Comparison of ENCODE assay signal across 15 cellular contexts in the genomic region with DNA sequence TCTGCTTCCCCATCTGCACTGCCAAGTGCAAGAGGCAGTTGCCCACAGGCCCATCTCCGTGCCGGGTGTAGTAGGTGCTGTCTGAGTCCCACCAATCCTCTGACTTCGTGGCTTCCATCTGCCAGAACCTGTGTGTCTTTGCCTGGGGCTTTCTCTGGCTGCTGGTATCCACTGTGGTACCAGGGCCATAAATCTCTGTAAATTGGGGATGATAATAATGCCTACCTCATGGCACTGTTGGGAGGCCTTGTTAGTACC. TPM values are rescaled to one million over a fixed set of nuclear protein-coding genes. Genes with fewer than 3 reads are reported as not detected.
A peak's percentile ranks its signal among the peaks of the same experiment; 100 is the strongest.
DNase-seq lines count a peak whose midpoint lies in the region; ATAC-seq, FAIRE-seq and TF ChIP-seq lines count a peak whose summit lies in the region.
"Had no signal": no experiment of that assay in that cellular context is flagged by ENCODE, and none has a peak within 500 bp of the region (broad histone marks: within the 10 kb centered on the region; RNA-seq: fewer than 3 reads in every experiment).

No MANE protein-coding gene starts in this region.

- in situ Hi-C loops in HepG2 (cut with HindIII; ENCODE audit: extremely low pct_ligation_motif_present, low pct_unique_long_range_greater_than_20kb), result no loop called here

- H3K9ac ChIP-seq in HepG2 (ENCODE audit: insufficient read depth, low read depth, low read length), result peak overlapping the region; percentile 42; the same call in 1 of the 2 replicates

- intact Hi-C loops in HepG2 (cut with micrococcal nuclease; ENCODE audit: unreplicated experiment), result no loop called here
- intact Hi-C loops in right lobe of liver (cut with DNase I), result no loop called here

- no peaks in the 10 kb centered on the region for H4K20me1 ChIP-seq in HepG2 (ENCODE audit: insufficient read depth, low read length)

- peak overlapping the region; percentile 87 for H3K27ac Mint-ChIP-seq in activated naive CD8-positive, alpha-beta T cell treated with anti-CD3 and anti-CD28 coated beads for 36 hours
- H3K27ac Mint-ChIP-seq in stimulated activated naive CD8-positive, alpha-beta T cell treated with anti-CD3 and anti-CD28 coated beads, Interleukin-15, amount 100 ng/mL, for 72 hours, result peak overlapping the region; percentile 92 to 98
- H3K27ac Mint-ChIP-seq: stimulated activated memory B cell treated with anti-CD40 and anti-IgM and Interleukin-4, amounts not matched to agents 10 μg/mL and 1 μg/mL and 100 μg/mL, for 72 hours had no signal

- H3K36me3 ChIP-seq in HepG2 (replicated peaks in 1 of 2; ENCODE audit: control insufficient read depth in 1 of 2, insufficient read depth in 2 of 2, low read length in 2 of 2) (no peaks in the 10 kb centered on the region), right lobe of liver (no peaks in the 10 kb centered on the region)
- H3K36me3 ChIP-seq: ovary, tibial nerve had no signal

- DNase-seq in HepG2 (ENCODE audit: low spot score) (no peak), right lobe of liver (no peak), M059J (ENCODE audit: low read depth) (peak; percentile 33), dermis blood vessel endothelial cell (no peak), NCI-H345 (lab: John Stamatoyannopoulos, UW) (no peak)
- DNase-seq in activated naive CD8-positive, alpha-beta T cell treated with anti-CD3 and anti-CD28 coated beads for 36 hours, result no peak
- no peak for DNase-seq in stimulated activated naive CD8-positive, alpha-beta T cell treated with anti-CD3 and anti-CD28 coated beads, Interleukin-15, amount 100 ng/mL, for 72 hours
- DNase-seq: kidney had no signal

- H3K27ac ChIP-seq in HepG2 (ENCODE audit: extremely low read length, insufficient read depth, low read length) (no peak overlapping the region), right lobe of liver (no peak overlapping the region)
- H3K27ac ChIP-seq: ovary, tibial nerve had no signal

- H3K4me3 Mint-ChIP-seq in activated naive CD8-positive, alpha-beta T cell treated with anti-CD3 and anti-CD28 coated beads for 36 hours, result no peak overlapping the region
- peak overlapping the region in 1 of 2 donors; percentile 56 for H3K4me3 Mint-ChIP-seq in stimulated activated naive CD8-positive, alpha-beta T cell treated with anti-CD3 and anti-CD28 coated beads, Interleukin-15, amount 100 ng/mL, for 72 hours
- H3K4me3 Mint-ChIP-seq: stimulated activated memory B cell treated with anti-CD40 and anti-IgM and Interleukin-4, amounts not matched to agents 10 μg/mL and 1 μg/mL and 100 μg/mL, for 72 hours had no signal

- H3K4me3 ChIP-seq in HepG2 (replicated peaks in 1 of 3; ENCODE audit: insufficient read depth in 1 of 3, low read depth in 2 of 3, low read length in 3 of 3), result peak overlapping the region in 1 of 3 experiments; percentile 63; a peak in 1 of 6 replicates
- no peak overlapping the region for H3K4me3 ChIP-seq in right lobe of liver
- H3K4me3 ChIP-seq: ovary, tibial nerve had no signal

- no peak overlapping the region for H2AFZ ChIP-seq in HepG2 (ENCODE audit: low read length)

- H3K27me3 Mint-ChIP-seq in activated naive CD8-positive, alpha-beta T cell treated with anti-CD3 and anti-CD28 coated beads for 36 hours, result peaks cover 4% of the 10 kb centered on the region
- peaks cover 8% of the 10 kb centered on the region for H3K27me3 Mint-ChIP-seq in stimulated activated naive CD8-positive, alpha-beta T cell treated with anti-CD3 and anti-CD28 coated beads, Interleukin-15, amount 100 ng/mL, for 72 hours

- H3K4me2 ChIP-seq in HepG2 (ENCODE audit: low read depth, low read length), result peak overlapping the region; percentile 93; the same call in 1 of the 2 replicates

- CTCF ChIA-PET in HepG2 (lab: Yijun Ruan, JAX; ENCODE audit: low intra/inter-chr PET ratio, low total read pairs), result interaction anchor here (1.1 to 2.3 kb wide), 4 partner anchors 26 to 483 kb away, joined by 3 to 42 read pairs (median 8); no protein-coding TSS in a partner anchor

- no peak for TF ChIP-seq RAD21 in HepG2 (CRISPR knock-in tag; IDR thresholded peaks at IDR 0.05)

- peak; percentile 7; the same call in 1 of the 3 replicates for ATAC-seq in HepG2
- ATAC-seq in right lobe of liver, result no peak
- no peak for ATAC-seq in stimulated activated naive CD8-positive, alpha-beta T cell treated with anti-CD3 and anti-CD28 coated beads, Interleukin-15, amount 100 ng/mL, for 72 hours
- no peak for ATAC-seq in HG03159 (IDR thresholded peaks at IDR 0.05; ENCODE audit: unreplicated experiment)

- FAIRE-seq in HepG2 (lab: Jason Lieb, UNC), result no peak
- FAIRE-seq: frontal cortex, kidney, TTC549 had no signal

- H3K9me3 ChIP-seq in HepG2 (ENCODE audit: low read length), result no peaks in the 10 kb centered on the region
- no peaks in the 10 kb centered on the region for H3K9me3 ChIP-seq in right lobe of liver
- H3K9me3 ChIP-seq: ovary, tibial nerve had no signal

- peaks cover 48% of the 10 kb centered on the region for H3K4me1 ChIP-seq in HepG2 (ENCODE audit: insufficient read depth, low read length)
- peaks cover 0 to 2% (median 0%) of the 10 kb centered on the region in 4 donors for H3K4me1 ChIP-seq in right lobe of liver

- peaks cover 15% of the 10 kb centered on the region for H3K4me1 Mint-ChIP-seq in activated naive CD8-positive, alpha-beta T cell treated with anti-CD3 and anti-CD28 coated beads for 36 hours
- peaks cover 28% of the 10 kb centered on the region for H3K4me1 Mint-ChIP-seq in stimulated activated naive CD8-positive, alpha-beta T cell treated with anti-CD3 and anti-CD28 coated beads, Interleukin-15, amount 100 ng/mL, for 72 hours

- H3K79me2 ChIP-seq in HepG2 (ENCODE audit: insufficient read depth, low read length), result no peaks in the 10 kb centered on the region

- peaks cover 7 to 43% of the 10 kb centered on the region in 2 experiments; a peak in 4 of 5 replicates for H3K27me3 ChIP-seq in HepG2 (ENCODE audit: control insufficient read depth in 1 of 2, insufficient read depth in 2 of 2, low read length in 2 of 2)
- H3K27me3 ChIP-seq in right lobe of liver, result no peaks in the 10 kb centered on the region
- H3K27me3 ChIP-seq: ovary, tibial nerve had no signal

- BruUV-seq in HepG2 (replicated peaks; lab: Mats Ljungman, UMichigan), result no TSS peak

- H3K9me3 Mint-ChIP-seq in activated naive CD8-positive, alpha-beta T cell treated with anti-CD3 and anti-CD28 coated beads for 36 hours, result no peaks in the 10 kb centered on the region
- H3K9me3 Mint-ChIP-seq in stimulated activated naive CD8-positive, alpha-beta T cell treated with anti-CD3 and anti-CD28 coated beads, Interleukin-15, amount 100 ng/mL, for 72 hours, result no peaks in the 10 kb centered on the region
- H3K9me3 Mint-ChIP-seq: naive B cell; stimulated activated memory B cell treated with anti-CD40 and anti-IgM and Interleukin-4, amounts not matched to agents 10 μg/mL and 1 μg/mL and 100 μg/mL, for 72 hours had no signal

- POLR2A ChIA-PET in HepG2 (lab: Yijun Ruan, JAX), result interaction anchor here (1.4 kb wide), 1 partner anchor 26 kb away, joined by 4 read pairs; no protein-coding TSS in a partner anchor

- TF ChIP-seq CTCF in HepG2 (CRISPR knock-in tag; IDR thresholded peaks at IDR 0.05) (no peak), right lobe of liver (IDR thresholded peaks at IDR 0.05) (no peak)

- TF ChIP-seq EP300 in HepG2 (IDR thresholded peaks at IDR 0.05; ENCODE audit: low read depth in 2 of 2, low read length in 2 of 2) (no peak), HepG2 (CRISPR knock-in tag; IDR thresholded peaks at IDR 0.05; ENCODE audit: borderline replicate concordance) (no peak)

- TF ChIP-seq POLR2A in HepG2 (IDR thresholded peaks at IDR 0.05; ENCODE audit: insufficient read depth in 1 of 2, low read depth in 2 of 2, low read length in 2 of 2), result no peak
- TF ChIP-seq POLR2A in right lobe of liver (IDR thresholded peaks at IDR 0.05), result no peak

- WGBS in HepG2 (ENCODE audit: low lambda C conversion rate), result 41% methylated on average over 3 of the region's 3 CpGs
- no CpG with 5 or more reads among the region's 3 CpGs for WGBS in right lobe of liver (ENCODE audit: insufficient coverage, low coverage, low lambda C conversion rate, missing lambda C conversion rate)

- no peaks in the 10 kb centered on the region for H3K36me3 Mint-ChIP-seq in activated naive CD8-positive, alpha-beta T cell treated with anti-CD3 and anti-CD28 coated beads for 36 hours
- H3K36me3 Mint-ChIP-seq: naive B cell; stimulated activated memory B cell treated with anti-CD40 and anti-IgM and Interleukin-4, amounts not matched to agents 10 μg/mL and 1 μg/mL and 100 μg/mL, for 72 hours had no signal

TF ChIP-seq in HepG2, 621 proteins besides CTCF, POLR2A, EP300 and RAD21 (continues in another document):
- no peak for TF ChIP-seq KLF12 (CRISPR knock-in tag; IDR thresholded peaks at IDR 0.05; ENCODE audit: borderline replicate concordance)
- TF ChIP-seq ZNF317 (CRISPR knock-in tag; IDR thresholded peaks at IDR 0.05), result 0 out of 2 replicates have a peak, but pooled peaks have one; percentile 31

RNA-seq across cellular contexts. Expression of gene SMOX, which starts 39.4 kb away (rescaled TPM):
- 15.2 and 22.7 TPM in 2 replicates for total RNA-seq in HepG2 (2016; rRNA removed; fragmentation: Illumina TruSeq; extraction: Trizol)
- total RNA-seq in HepG2 (2016; cell fraction: cytosol; rRNA removed; fragmentation: Illumina TruSeq; extraction: Trizol; ENCODE audit: low read depth), result 6.1 and 6.3 TPM in 2 replicates
- 15.6 and 22.2 TPM in 2 replicates for total RNA-seq in HepG2 (2016; cell fraction: insoluble cytoplasmic fraction; rRNA removed; fragmentation: Illumina TruSeq; extraction: Trizol)
- total RNA-seq in HepG2 (2016; cell fraction: membrane; rRNA removed; fragmentation: Illumina TruSeq; extraction: Trizol), result 10.3 and 11.1 TPM in 2 replicates
- 12.0 and 12.7 TPM in 2 replicates for total RNA-seq in HepG2 (2016; cell fraction: nucleus; rRNA removed; fragmentation: Illumina TruSeq; extraction: Trizol)
- 10.2 and 12.2 TPM in 2 replicates for polyA plus RNA-seq in HepG2 (2011; rRNA removed)
- polyA plus RNA-seq in HepG2 (2011; cell fraction: cytosol; rRNA removed), result 9.3 and 16.7 TPM in 2 replicates
- polyA plus RNA-seq in HepG2 (2011; cell fraction: nucleus; rRNA removed), result 29.6 TPM in 2 replicates
- 13.2 and 25.9 TPM in 2 replicates for polyA plus RNA-seq in HepG2 (2012)
- polyA plus RNA-seq in HepG2 (2016; cell fraction: cytosol; fragmentation: Illumina TruSeq; extraction: Trizol; ENCODE audit: low read depth), result 5.0 and 6.4 TPM in 2 replicates
- 19.3 and 21.5 TPM in 2 replicates for polyA plus RNA-seq in HepG2 (2016; cell fraction: insoluble cytoplasmic fraction; fragmentation: Illumina TruSeq; extraction: Trizol; ENCODE audit: low read depth)
- 10.4 and 12.4 TPM in 2 replicates for polyA plus RNA-seq in HepG2 (2016; cell fraction: membrane; fragmentation: Illumina TruSeq; extraction: Trizol; ENCODE audit: low read depth)
- 22.2 and 26.5 TPM in 2 replicates for polyA plus RNA-seq in HepG2 (2016; cell fraction: nucleus; fragmentation: Illumina TruSeq; extraction: Trizol; ENCODE audit: insufficient read depth, low read depth)
- polyA minus RNA-seq in HepG2 (2011; rRNA and poly(A)+ RNA removed; ENCODE audit: low replicate concordance), result 17.6 and 18.8 TPM in 2 replicates
- polyA minus RNA-seq in HepG2 (2011; cell fraction: cytosol; rRNA and poly(A)+ RNA removed), result 3.9 and 5.8 TPM in 2 replicates
- polyA minus RNA-seq in HepG2 (2011; cell fraction: nucleus; rRNA and poly(A)+ RNA removed), result 8.5 and 10.0 TPM in 2 replicates
- 10 to 100 TPM in 1 of 6 experiments, 1 to 10 TPM in 4, under 1 TPM in 1; 0.95 to 11.7 (median 4.3) TPM for total RNA-seq in right lobe of liver
- total RNA-seq in M059J (2014; rRNA removed; shearing (Covaris generic)), result 56.5 and 67.0 TPM in 2 replicates
- 1 to 10 TPM; 1.6 to 2.1 TPM for total RNA-seq in activated naive CD8-positive, alpha-beta T cell treated with anti-CD3 and anti-CD28 coated beads for 36 hours
- 13.1 and 23.5 TPM in 2 replicates for total RNA-seq in dermis blood vessel endothelial cell
